ENCODE assay signal across 13 cellular contexts in genomic region chr9:14212116-14212515, GRCh38.
DNase-seq lines count a peak whose midpoint lies in the region; ATAC-seq and TF ChIP-seq lines count a peak whose summit lies in the region.
"Had no signal": no experiment of that assay in that cellular context is flagged by ENCODE, and none has a peak within 500 bp of the region (broad histone marks: within the 10 kb centered on the region; RNA-seq: fewer than 3 reads in every experiment).

No MANE protein-coding gene starts in this region.

- TF ChIP-seq CTCF in Peyer's patch (IDR thresholded peaks at IDR 0.05): no peak
- TF ChIP-seq CTCF in choroid plexus epithelial cell (conservative IDR thresholded peaks at IDR 0.05; ENCODE audit: low read depth, low read length): no peak
- no peak for TF ChIP-seq CTCF in lung (IDR thresholded peaks at IDR 0.05; ENCODE audit: control extremely low read depth, extremely low read depth)
- no peak for TF ChIP-seq CTCF in A673 (conservative IDR thresholded peaks at IDR 0.05; ENCODE audit: low read depth, low read length)

- H3K36me3 ChIP-seq in Peyer's patch: no peaks in the 10 kb centered on the region
- H3K36me3 ChIP-seq in lung (ENCODE audit: control insufficient read depth in 2 of 2, insufficient read depth in 2 of 2, low read length in 2 of 2): no peaks in the 10 kb centered on the region
- no peaks in the 10 kb centered on the region for H3K36me3 ChIP-seq in A673 (ENCODE audit: insufficient read depth, low read length, poor library complexity, severe bottlenecking)
- H3K36me3 ChIP-seq: lower lobe of right lung, neural progenitor cell had no signal

- H3K27me3 ChIP-seq in Peyer's patch: no peaks in the 10 kb centered on the region
- no peaks in the 10 kb centered on the region for H3K27me3 ChIP-seq in lung (ENCODE audit: control insufficient read depth, insufficient read depth)
- no peaks in the 10 kb centered on the region for H3K27me3 ChIP-seq in A673 (replicated peaks; ENCODE audit: insufficient read depth, low read depth, low read length, poor library complexity)
- H3K27me3 ChIP-seq: neural progenitor cell had no signal

- H3K4me3 ChIP-seq in Peyer's patch: no peak overlapping the region
- H3K4me3 ChIP-seq in choroid plexus epithelial cell (ENCODE audit: low read depth, low read length): no peak overlapping the region
- H3K4me3 ChIP-seq in lung: no peak overlapping the region
- no peak overlapping the region for H3K4me3 ChIP-seq in A673 (ENCODE audit: low read depth, low read length, poor library complexity, severe bottlenecking)
- H3K4me3 ChIP-seq: lower lobe of right lung, neural progenitor cell had no signal

- POLR2A ChIA-PET in A673 (lab: Charles Lee; ENCODE audit: low non-redundant PET): no interaction called here

- ATAC-seq in lung (ENCODE audit: insufficient read depth, low FRiP score) (peak; percentile 21), GM21423 (IDR thresholded peaks at IDR 0.05; ENCODE audit: unreplicated experiment) (no peak)
- ATAC-seq: activated T-helper 17 cell treated with anti-CD3 and anti-CD28 coated beads, Interleukin-2, amount 50 U/mL, for 72 hours had no signal

- DNase-seq in ELR (ENCODE audit: low read depth) (peak; percentile 28), Peyer's patch (no peak), choroid plexus epithelial cell (ENCODE audit: low read depth) (peak; percentile 50), lung (ENCODE audit: low spot score) (no peak), SKM-1 treated with dmso at 0.1 percent for 144 hours (lab: John Stamatoyannopoulos, UW; ENCODE audit: unreplicated experiment) (no peak), A673 (ENCODE audit: low spot score) (no peak)
- DNase-seq in activated effector memory CD4-positive, alpha-beta T cell treated with anti-CD3 and anti-CD28 coated beads, Interleukin-2, amount 50 U/mL, for 16 hours: no peak
- DNase-seq: GDM1, H7, lower lobe of right lung had no signal

- TF ChIP-seq POLR2A in Peyer's patch (IDR thresholded peaks at IDR 0.05): no peak

- no TSS peak for BruUV-seq in A673 (replicated peaks; lab: Mats Ljungman, UMichigan)

- CTCF ChIA-PET in A673 (lab: Charles Lee): no interaction called here

- 58 to 61% methylated on average over 1 of the region's 1 CpG for WGBS in lung, 2 donors

- no peaks in the 10 kb centered on the region for H3K9me3 ChIP-seq in Peyer's patch
- H3K9me3 ChIP-seq in lung (ENCODE audit: control insufficient read depth in 2 of 2, insufficient read depth in 1 of 2, low read length in 1 of 2): no peaks in the 10 kb centered on the region
- no peaks in the 10 kb centered on the region for H3K9me3 ChIP-seq in A673 (ENCODE audit: low read depth, low read length, poor library complexity, severe bottlenecking)
- H3K9me3 ChIP-seq: lower lobe of right lung had no signal

- intact Hi-C loops in A673 (cut with micrococcal nuclease; ENCODE audit: unreplicated experiment): no loop called here

- H3K27ac ChIP-seq in Peyer's patch: peak overlapping the region in 3 of 4 donors; percentile 16 to 79 (median 47)
- H3K27ac ChIP-seq in lung (ENCODE audit: low read depth in 1 of 2, low read length in 1 of 2): no peak overlapping the region
- H3K27ac ChIP-seq in A673 (ENCODE audit: low read depth, low read length, poor library complexity, severe bottlenecking): no peak overlapping the region
- H3K27ac ChIP-seq: lower lobe of right lung, neural progenitor cell had no signal

- H3K4me1 ChIP-seq in Peyer's patch: peaks cover 0 to 32% (median 0%) of the 10 kb centered on the region in 4 donors
- H3K4me1 ChIP-seq in lung (ENCODE audit: control insufficient read depth in 2 of 2, insufficient read depth in 2 of 2, low read length in 2 of 2): peaks cover 8 to 43% of the 10 kb centered on the region in 2 donors
- peaks cover 62% of the 10 kb centered on the region for H3K4me1 ChIP-seq in A673 (ENCODE audit: insufficient read depth, low read length, poor library complexity, severe bottlenecking)

Comparison
In these comparisons a context has a peak if more than half of its experiments do, and no peak if none do; other contexts are left out.
1. DNase-seq: peak in ELR (single experiment) and choroid plexus epithelial cell (single experiment); none in Peyer's patch (0 of 3), lung (single experiment), SKM-1 treated with dmso at 0.1 percent for 144 hours (single experiment), activated effector memory CD4-positive, alpha-beta T cell treated with anti-CD3 and anti-CD28 coated beads, Interleukin-2, amount 50 U/mL, for 16 hours (single experiment) and A673 (single experiment).
2. H3K27ac ChIP-seq: peak in Peyer's patch (3 of 4); none in lung (0 of 2) and A673 (single experiment).